In the genomic region with DNA sequence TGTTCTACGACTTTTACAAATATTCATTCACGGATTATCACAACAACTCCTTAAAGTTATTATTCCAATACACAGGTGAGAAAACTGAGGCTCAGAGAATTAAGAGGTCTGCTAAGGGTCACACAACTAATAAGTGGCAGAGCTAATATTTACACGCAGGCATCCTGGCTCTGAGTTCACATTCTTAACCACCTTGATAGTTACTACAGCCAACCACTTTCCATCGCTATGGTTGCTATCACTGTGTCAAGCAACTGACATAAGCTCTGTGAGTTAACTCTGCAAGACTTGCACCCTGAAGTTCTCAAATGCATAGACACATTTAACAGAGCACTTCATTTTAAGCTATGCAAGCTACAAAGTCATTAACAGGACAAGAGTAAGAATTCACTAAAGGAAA, we compare ENCODE assay signal across 19 cellular contexts. TPM values are rescaled to one million over a fixed set of nuclear protein-coding genes. Genes with fewer than 3 reads are reported as not detected.
DNase-seq lines count a peak whose midpoint lies in the region; ATAC-seq and TF ChIP-seq lines count a peak whose summit lies in the region.
"Had no signal": no experiment of that assay in that cellular context is flagged by ENCODE, and none has a peak within 500 bp of the region (broad histone marks: within the 10 kb centered on the region; RNA-seq: fewer than 3 reads in every experiment).

No MANE protein-coding gene starts in this region.

- no peaks in the 10 kb centered on the region for H3K9me3 ChIP-seq in heart left ventricle
- H3K9me3 ChIP-seq in gastroesophageal sphincter, result no peaks in the 10 kb centered on the region
- H3K9me3 ChIP-seq in muscle layer of colon (ENCODE audit: low read length), result no peaks in the 10 kb centered on the region
- H3K9me3 ChIP-seq in thyroid gland, result no peaks in the 10 kb centered on the region
- H3K9me3 ChIP-seq in trophoblast cell (ENCODE audit: insufficient read depth, low read depth, low read length), result no peaks in the 10 kb centered on the region
- H3K9me3 ChIP-seq: HAP-1 had no signal

- H4K12ac ChIP-seq in trophoblast cell (ENCODE audit: low read depth, low read length), result no peak overlapping the region

- H3K36me3 ChIP-seq in heart left ventricle (no peaks in the 10 kb centered on the region), gastroesophageal sphincter (peaks cover 0 to 9% of the 10 kb centered on the region in 2 donors), muscle layer of colon (ENCODE audit: insufficient read depth, low read length) (no peaks in the 10 kb centered on the region), thyroid gland (no peaks in the 10 kb centered on the region), trophoblast cell (ENCODE audit: control insufficient read depth in 1 of 2, insufficient read depth in 2 of 2, low read length in 2 of 2) (no peaks in the 10 kb centered on the region)
- H3K36me3 ChIP-seq: HAP-1 had no signal

- no peak overlapping the region for H3K18ac ChIP-seq in trophoblast cell (ENCODE audit: low read length)

- peaks cover 0 to 37% (median 21%) of the 10 kb centered on the region in 12 donors for H3K4me1 ChIP-seq in heart left ventricle
- H3K4me1 ChIP-seq in gastroesophageal sphincter, result peaks cover 0 to 53% (median 13%) of the 10 kb centered on the region in 3 donors
- H3K4me1 ChIP-seq in muscle layer of colon (ENCODE audit: insufficient read depth, low read length), result peaks cover 29% of the 10 kb centered on the region
- H3K4me1 ChIP-seq in thyroid gland, result peaks cover 14 to 31% of the 10 kb centered on the region in 2 donors
- H3K4me1 ChIP-seq in trophoblast cell (ENCODE audit: control insufficient read depth in 1 of 2, insufficient read depth in 2 of 2, low read length in 2 of 2), result peaks cover 0 to 5% of the 10 kb centered on the region in 2 experiments

- no peak overlapping the region for H4K91ac ChIP-seq in trophoblast cell (ENCODE audit: low read depth, low read length)

- H3K4me3 ChIP-seq in heart left ventricle, result no peak overlapping the region
- no peak overlapping the region for H3K4me3 ChIP-seq in gastroesophageal sphincter
- no peak overlapping the region for H3K4me3 ChIP-seq in muscle layer of colon (ENCODE audit: low read depth in 1 of 2, low read length in 2 of 2)
- H3K4me3 ChIP-seq in thyroid gland (replicated peaks in 1 of 3), result no peak overlapping the region
- H3K4me3 ChIP-seq in trophoblast cell (ENCODE audit: low read depth, low read length), result no peak overlapping the region
- H3K4me3 ChIP-seq: HAP-1 had no signal

- no peak overlapping the region for H2AFZ ChIP-seq in trophoblast cell (ENCODE audit: insufficient read depth, low read length, poor library complexity)

- H3K9ac ChIP-seq in muscle layer of colon (ENCODE audit: low read length), result no peak overlapping the region
- no peak overlapping the region for H3K9ac ChIP-seq in trophoblast cell (ENCODE audit: low read length)

- intact Hi-C loops in heart left ventricle (cut with DNase I) (loop anchor here in 2 of 10 donors (5.0 kb wide), 2 partner anchors 34 to 49 kb away; no protein-coding TSS in a partner anchor), cardiac septum (cut with DNase I) (no loop called here), thyroid gland (cut with DNase I) (no loop called here)

- no peak overlapping the region for H2AK5ac ChIP-seq in trophoblast cell (ENCODE audit: low read length)

- no peak overlapping the region for H3K23ac ChIP-seq in trophoblast cell (ENCODE audit: low read length)

- H2BK120ac ChIP-seq in trophoblast cell (ENCODE audit: insufficient read depth, low read length, poor library complexity), result no peak overlapping the region

- no peak overlapping the region for H2BK12ac ChIP-seq in trophoblast cell (ENCODE audit: low read length)

- H3K79me1 ChIP-seq in trophoblast cell (ENCODE audit: low read length), result no peaks in the 10 kb centered on the region

- H3K4me2 ChIP-seq in trophoblast cell (ENCODE audit: low read length), result no peak overlapping the region

- TF ChIP-seq CTCF in heart left ventricle (IDR thresholded peaks at IDR 0.05), result no peak
- no peak for TF ChIP-seq CTCF in gastroesophageal sphincter (IDR thresholded peaks at IDR 0.05)
- TF ChIP-seq CTCF in thyroid gland (IDR thresholded peaks at IDR 0.05), result no peak

- no peak overlapping the region for H4K8ac ChIP-seq in trophoblast cell (ENCODE audit: low read depth, low read length)

- H3K14ac ChIP-seq in trophoblast cell (ENCODE audit: low read length), result no peak overlapping the region

- ATAC-seq in heart left ventricle (peak in 3 of 4 donors; percentile 32 to 56 (median 38)), gastroesophageal sphincter (no peak), GM18907 (IDR thresholded peaks at IDR 0.05; ENCODE audit: unreplicated experiment) (no peak)

- TF ChIP-seq POLR2A in heart left ventricle (IDR thresholded peaks at IDR 0.05) (no peak), gastroesophageal sphincter (IDR thresholded peaks at IDR 0.05) (no peak), thyroid gland (IDR thresholded peaks at IDR 0.05) (no peak)

- no peak for DNase-seq in heart left ventricle
- no peak for DNase-seq in cardiac septum (ENCODE audit: low spot score)
- no peak for DNase-seq in thyroid gland
- DNase-seq in trophoblast cell, result no peak
- DNase-seq in NAMALWA (ENCODE audit: low spot score), result no peak
- DNase-seq: C1 segment of cervical spinal cord; Calu3; CD4-positive, alpha-beta memory T cell; COR-L47; DMS53; DMS79 treated with DMSO at 0.1 percent for 48 hours; GF-D8; GOT3; HFFc6 had no signal

- no peak overlapping the region for H2BK5ac ChIP-seq in trophoblast cell (ENCODE audit: low read depth, low read length, poor library complexity)

- H3K27me3 ChIP-seq in heart left ventricle (peaks cover 0 to 15% (median 0%) of the 10 kb centered on the region in 9 donors), gastroesophageal sphincter (no peaks in the 10 kb centered on the region), muscle layer of colon (ENCODE audit: control insufficient read depth in 1 of 2, insufficient read depth in 2 of 2, low read length in 2 of 2) (no peaks in the 10 kb centered on the region), thyroid gland (no peaks in the 10 kb centered on the region), trophoblast cell (ENCODE audit: insufficient read depth, low read length) (no peaks in the 10 kb centered on the region)

- peak overlapping the region in 1 of 12 donors; percentile 62 for H3K27ac ChIP-seq in heart left ventricle
- peak overlapping the region in 3 of 4 donors; percentile 59 to 69 (median 66) for H3K27ac ChIP-seq in gastroesophageal sphincter
- peak overlapping the region; percentile 19 for H3K27ac ChIP-seq in muscle layer of colon (ENCODE audit: low read depth, low read length)
- peak overlapping the region in 2 of 3 donors; percentile 36 to 63 for H3K27ac ChIP-seq in thyroid gland
- no peak overlapping the region for H3K27ac ChIP-seq in trophoblast cell (ENCODE audit: low read depth, low read length)

- WGBS in heart left ventricle, 4 donors, result 74 to 84% (median 77%) methylated on average over 4 of the region's 4 CpGs
- WGBS in gastroesophageal sphincter (ENCODE audit: low coverage in 1 of 2), 2 donors, result 72 to 77% methylated on average over 4 of the region's 4 CpGs
- 82 to 89% methylated on average over 4 of the region's 4 CpGs for WGBS in thyroid gland, 2 donors
- WGBS in trophoblast cell (ENCODE audit: extremely low coverage, insufficient coverage, insufficient read length), result no CpG with 5 or more reads among the region's 4 CpGs

- H3K79me2 ChIP-seq in trophoblast cell (ENCODE audit: control insufficient read depth, insufficient read depth, low read length, poor library complexity), result no peaks in the 10 kb centered on the region

- no peak for TF ChIP-seq EP300 in gastroesophageal sphincter (IDR thresholded peaks at IDR 0.05)

- no peak overlapping the region for H3K4ac ChIP-seq in trophoblast cell (ENCODE audit: low read depth, low read length)

RNA-seq across cellular contexts. Expression of a gene that starts 3.7 kb away (rescaled TPM):
- total RNA-seq in heart left ventricle (10 to 100 TPM in 1 of 9 donors, 1 to 10 TPM in 8; 2.6 to 18.7 (median 6.9) TPM), cardiac septum (5.5 TPM), gastroesophageal sphincter (10 to 100 TPM in 3 of 4 donors, 1 to 10 TPM in 1; 6.9 to 20.2 (median 14.2) TPM), thyroid gland (10 to 100 TPM; 27.7 to 52.0 (median 34.3) TPM)
- polyA plus RNA-seq in heart left ventricle, result 1 to 10 TPM; 3.0 to 4.9 TPM
- polyA plus RNA-seq in trophoblast cell (2013), result 1.3 and 1.5 TPM in 2 replicates
- total RNA-seq: A673; Calu3; CD4-positive, alpha-beta memory T cell had no signal

RNA-seq across cellular contexts. Expression of a gene that starts 18.0 kb away (rescaled TPM):
- total RNA-seq in heart left ventricle (10 to 100 TPM in 4 of 9 donors, 1 to 10 TPM in 5; 7.1 to 14.0 (median 9.3) TPM), cardiac septum (14.4 TPM), gastroesophageal sphincter (10 to 100 TPM; 29.0 to 54.5 (median 36.1) TPM), thyroid gland (10 to 100 TPM; 23.6 to 31.6 (median 27.1) TPM)
- 1 to 10 TPM; 4.8 to 8.6 TPM for polyA plus RNA-seq in heart left ventricle
- polyA plus RNA-seq in trophoblast cell (2013), result 4.9 and 5.3 TPM in 2 replicates

Comparison
In these comparisons a context has a peak if more than half of its experiments do, and no peak if none do; other contexts are left out.
1. ATAC-seq: peak in heart left ventricle (3 of 4); none in gastroesophageal sphincter (single experiment) and GM18907 (single experiment).